8 cellular contexts compared by ENCODE assay signal in genomic region chr1:120850531-120851421, GRCh38. TPM values are rescaled to one million over a fixed set of nuclear protein-coding genes. Genes with fewer than 3 reads are reported as not detected.
A peak's percentile ranks its signal among the peaks of the same experiment; 100 is the strongest.
DNase-seq lines count a peak whose midpoint lies in the region; ATAC-seq lines count a peak whose summit lies in the region.
"Not testable (repeated sequence)": the region's sequence is repeated elsewhere in the genome, so short reads cannot be mapped to it uniquely, and the experiment has no call there.

No MANE protein-coding gene starts in this region.

- not testable (repeated sequence) for H3K9me3 Mint-ChIP-seq in activated CD4-positive, alpha-beta T cell treated with anti-CD3 and anti-CD28 coated beads for 36 hours (ENCODE audit: low read depth)

- ATAC-seq in GM19043 (IDR thresholded peaks at IDR 0.05; ENCODE audit: low read depth, unreplicated experiment) (peak; percentile 76), HG03521 (IDR thresholded peaks at IDR 0.05; ENCODE audit: unreplicated experiment) (peak; percentile 71)
- peak; percentile 85 for ATAC-seq in activated CD4-positive, alpha-beta T cell treated with anti-CD3 and anti-CD28 coated beads for 36 hours

- intact Hi-C loops in activated CD4-positive, alpha-beta T cell treated with anti-CD3 and anti-CD28 coated beads for 36 hours (cut with DNase I, micrococcal nuclease), result loop anchor here in 1 of 2 experiments (10.0 kb wide), 1 partner anchor 94 kb away; no protein-coding TSS in a partner anchor

- POLR2A ChIA-PET in activated CD4-positive, alpha-beta T cell treated with anti-CD3 and anti-CD28 coated beads for 36 hours (lab: Charles Lee), result interaction anchor here (0.7 kb wide), 1 partner anchor 92 kb away, joined by 16 read pairs; no protein-coding TSS in a partner anchor

- H3K36me3 Mint-ChIP-seq in activated CD4-positive, alpha-beta T cell treated with anti-CD3 and anti-CD28 coated beads for 36 hours (ENCODE audit: low read depth), result not testable (repeated sequence)

- peak overlapping the region; percentile 90 for H3K27ac Mint-ChIP-seq in activated CD4-positive, alpha-beta T cell treated with anti-CD3 and anti-CD28 coated beads for 36 hours

- DNase-seq in Ammon's horn (ENCODE audit: low spot score) (peak; percentile 72), NCI-H748 (lab: John Stamatoyannopoulos, UW; ENCODE audit: unreplicated experiment) (peak; percentile 95), cerebellar cortex (ENCODE audit: low spot score) (peak; percentile 89)
- DNase-seq in activated CD4-positive, alpha-beta T cell treated with anti-CD3 and anti-CD28 coated beads for 36 hours, result peak; percentile 87
- DNase-seq in stimulated activated CD4-positive, alpha-beta T cell treated with anti-CD3 and anti-CD28 coated beads, Interleukin-12 subunit alpha, Interleukin-12 subunit beta, amount 100 ng/mL, for 48 hours (ENCODE audit: low read depth in 2 of 3, low spot score in 1 of 3), result peak; percentile 71 to 82 (median 77)

- not testable (repeated sequence) for H3K27me3 ChIP-seq in layer of hippocampus (ENCODE audit: control insufficient read depth, insufficient read depth, low read length)

- peak overlapping the region; percentile 74 for H3K4me3 Mint-ChIP-seq in activated CD4-positive, alpha-beta T cell treated with anti-CD3 and anti-CD28 coated beads for 36 hours

- H3K27me3 Mint-ChIP-seq in activated CD4-positive, alpha-beta T cell treated with anti-CD3 and anti-CD28 coated beads for 36 hours, result not testable (repeated sequence)

- CTCF ChIA-PET in activated CD4-positive, alpha-beta T cell treated with anti-CD3 and anti-CD28 coated beads for 36 hours (lab: Charles Lee), result not testable (repeated sequence)

- H3K27ac ChIP-seq in layer of hippocampus (ENCODE audit: low read depth, low read length), result peak overlapping the region; percentile 46

- H3K4me1 Mint-ChIP-seq in activated CD4-positive, alpha-beta T cell treated with anti-CD3 and anti-CD28 coated beads for 36 hours, result not testable (repeated sequence)

RNA-seq across cellular contexts. Expression of gene PPIAL4A, which starts 38.8 kb away (rescaled TPM):
- not detected for total RNA-seq in activated CD4-positive, alpha-beta T cell treated with anti-CD3 and anti-CD28 coated beads for 36 hours

Comparison
In these comparisons a context has a peak if more than half of its experiments do, and no peak if none do; other contexts are left out.
1. Peak in every context shown above with its lines: DNase-seq, ATAC-seq and H3K27ac ChIP-seq.